8 cellular contexts compared by ENCODE assay signal in genomic region chr22:39135092-39135896, GRCh38. TPM values are rescaled to one million over a fixed set of nuclear protein-coding genes. Genes with fewer than 3 reads are reported as not detected.
DNase-seq lines count a peak whose midpoint lies in the region; ATAC-seq and TF ChIP-seq lines count a peak whose summit lies in the region.
"Had no signal": no experiment of that assay in that cellular context is flagged by ENCODE, and none has a peak within 500 bp of the region (broad histone marks: within the 10 kb centered on the region; RNA-seq: fewer than 3 reads in every experiment).

No MANE protein-coding gene starts in this region.

- H3K27me3 ChIP-seq in heart left ventricle: no peaks in the 10 kb centered on the region

- no peak for TF ChIP-seq POLR2A in NB4 (IDR thresholded peaks at IDR 0.05; ENCODE audit: extremely low read depth, insufficient read length)
- TF ChIP-seq POLR2A in heart left ventricle (IDR thresholded peaks at IDR 0.05): no peak

- peak overlapping the region in 1 of 12 donors; percentile 57 for H3K27ac ChIP-seq in heart left ventricle

- no peaks in the 10 kb centered on the region for H3K9me3 ChIP-seq in heart left ventricle

- peak; percentile 75 for TF ChIP-seq CTCF in GM12874 (IDR thresholded peaks at IDR 0.05; ENCODE audit: insufficient read depth, low read depth, low read length)
- TF ChIP-seq CTCF in NB4 (IDR thresholded peaks at IDR 0.05; ENCODE audit: low read depth, low read length): peak; percentile 85
- TF ChIP-seq CTCF in heart left ventricle (IDR thresholded peaks at IDR 0.05): peak in 11 of 12 donors; percentile 24 to 67 (median 44)
- TF ChIP-seq CTCF in omental fat pad (IDR thresholded peaks at IDR 0.05): no peak

- H3K4me3 ChIP-seq in NB4 (ENCODE audit: low read depth, low read length): no peak overlapping the region
- H3K4me3 ChIP-seq in heart left ventricle: no peak overlapping the region

- intact Hi-C loops in heart left ventricle (cut with DNase I): loop anchor here in 2 of 10 donors (5.0 to 10.0 kb wide), 2 partner anchors 263 to 370 kb away; partner anchors contain the start of gene CBX6 (in 1 of the 2)

- WGBS in heart left ventricle, 4 donors: 48 to 62% (median 48%) methylated on average over 10 to 15 of the region's 15 CpGs

- DNase-seq in NB4 (ENCODE audit: low read depth) (peak; percentile 64), heart left ventricle (peak; percentile 49 to 82 (median 68)), epidermal melanocyte (ENCODE audit: insufficient read length, low spot score) (no peak), omental fat pad (ENCODE audit: low spot score) (no peak)
- DNase-seq in activated T-cell treated with anti-CD3 and anti-CD28 coated beads, Interleukin-2, amount 50 U/mL, for 48 hours: peak; percentile 63 to 68
- DNase-seq in stimulated activated CD4-positive, alpha-beta T cell treated with anti-CD3 and anti-CD28 coated beads, Interleukin-4, amount 100 ng/mL, for 24 hours: peak; percentile 51

- H3K36me3 ChIP-seq in heart left ventricle: peaks cover 0 to 58% (median 19%) of the 10 kb centered on the region in 9 donors

- peaks cover 0 to 32% (median 15%) of the 10 kb centered on the region in 12 donors for H3K4me1 ChIP-seq in heart left ventricle

- ATAC-seq in heart left ventricle (peak in 3 of 4 donors; percentile 66 to 75 (median 73)), omental fat pad (ENCODE audit: low FRiP score) (no peak)

RNA-seq across cellular contexts. Expression of gene CBX7, which starts 17.2 kb away (rescaled TPM):
- 100 to 1,000 TPM in 1 of 9 donors, 10 to 100 TPM in 8; 48.3 to 187 (median 75.0) TPM for total RNA-seq in heart left ventricle
- polyA plus RNA-seq in heart left ventricle: 10 to 100 TPM; 50.1 to 60.4 TPM
- total RNA-seq in omental fat pad: 10 to 100 TPM; 22.6 to 74.9 (median 30.8) TPM

RNA-seq across cellular contexts. Expression of gene APOBEC3H, which starts 38.2 kb away (rescaled TPM):
- total RNA-seq in heart left ventricle (1 to 10 TPM in 1 of 9 donors, under 1 TPM in 3, not detected in 5; 0.21 to 1.7 (median 0.61) TPM), omental fat pad (under 1 TPM in 2 of 4 donors, not detected in 2; 0.63 to 0.95 TPM)
- under 1 TPM in 1 of 2 donors, not detected in 1; 0.46 TPM for polyA plus RNA-seq in heart left ventricle
- total RNA-seq: skeletal muscle tissue had no signal

RNA-seq across cellular contexts. Expression of gene APOBEC3G, which starts 58.2 kb away (rescaled TPM):
- total RNA-seq in heart left ventricle: 10 to 100 TPM in 1 of 9 donors, 1 to 10 TPM in 8; 1.8 to 21.9 (median 3.3) TPM
- 1 to 10 TPM; 2.9 to 3.5 TPM for polyA plus RNA-seq in heart left ventricle
- total RNA-seq in omental fat pad: 10 to 100 TPM in 1 of 4 donors, 1 to 10 TPM in 3; 5.5 to 20.3 (median 6.7) TPM

Comparison
In these comparisons a context has a peak if more than half of its experiments do, and no peak if none do; other contexts are left out.
1. CTCF ChIP-seq: peak in GM12874 (single experiment), NB4 (single experiment) and heart left ventricle (11 of 12); none in omental fat pad (0 of 3).
2. DNase-seq: peak in NB4 (single experiment), activated T-cell treated with anti-CD3 and anti-CD28 coated beads, Interleukin-2, amount 50 U/mL, for 48 hours (2 of 2), heart left ventricle (5 of 5) and stimulated activated CD4-positive, alpha-beta T cell treated with anti-CD3 and anti-CD28 coated beads, Interleukin-4, amount 100 ng/mL, for 24 hours (single experiment); none in epidermal melanocyte (single experiment) and omental fat pad (single experiment).